1 cellular context compared by ENCODE assay signal in the genomic region with DNA sequence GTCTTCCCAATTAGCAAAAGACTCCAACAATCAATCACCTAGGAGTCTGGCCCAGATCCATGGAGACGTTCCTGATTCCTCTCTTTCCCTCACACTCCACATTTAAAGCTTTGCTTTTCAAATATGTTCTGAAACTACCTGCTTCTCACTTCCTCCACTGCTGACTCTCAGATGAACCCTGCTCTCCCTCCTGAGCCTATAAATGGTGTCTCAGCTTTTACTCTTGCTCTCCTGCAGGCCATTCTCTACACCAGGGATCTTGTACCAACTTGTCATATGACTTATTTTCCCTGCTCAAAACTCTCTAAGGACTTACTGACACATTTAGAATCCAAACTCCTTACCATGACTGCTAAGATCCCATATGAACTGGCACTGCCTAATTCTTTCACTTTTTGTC.
TF ChIP-seq lines count a peak whose summit lies in the region.

No MANE protein-coding gene starts in this region.

TF ChIP-seq in HepG2, 621 proteins besides CTCF, POLR2A, EP300 and RAD21 (continued from another document):
- TF ChIP-seq SPEN (CRISPR knock-in tag; IDR thresholded peaks at IDR 0.05; ENCODE audit: low read depth) = no peak
- no peak for TF ChIP-seq MAF1 (CRISPR knock-in tag; IDR thresholded peaks at IDR 0.05; ENCODE audit: borderline replicate concordance)
- no peak for TF ChIP-seq ZFP37 (CRISPR knock-in tag; IDR thresholded peaks at IDR 0.05; ENCODE audit: borderline replicate concordance)
- no peak for TF ChIP-seq ZNF607 (CRISPR knock-in tag; IDR thresholded peaks at IDR 0.05; ENCODE audit: borderline replicate concordance)
- no peak for TF ChIP-seq ZMYM2 (CRISPR knock-in tag; IDR thresholded peaks at IDR 0.05)
- TF ChIP-seq ZFP62 (CRISPR knock-in tag; IDR thresholded peaks at IDR 0.05) = no peak
TF ChIP-seq in HepG2: peak in this region for 0.
